8 cellular contexts compared by ENCODE assay signal in genomic region chr5:160418561-160419457, GRCh38. TPM values are rescaled to one million over a fixed set of nuclear protein-coding genes. Genes with fewer than 3 reads are reported as not detected.
DNase-seq lines count a peak whose midpoint lies in the region; ATAC-seq and TF ChIP-seq lines count a peak whose summit lies in the region.

SLU7 (minus strand) TSS chr5:160419081; CDS start chr5:160415294, 3,787 bp downstream.

- peaks cover 2% of the 10 kb centered on the region for H3K36me3 Mint-ChIP-seq in activated naive CD4-positive, alpha-beta T cell treated with anti-CD3 and anti-CD28 coated beads, Interleukin-2, amount 50 U/mL, for 24 hours

- intact Hi-C loops in testis (cut with DNase I; ENCODE audit: low total_unique reads) = no loop called here

- TF ChIP-seq POLR2A in testis (IDR thresholded peaks at IDR 0.05) = peak; percentile 35

- peaks cover 84% of the 10 kb centered on the region for H3K4me1 Mint-ChIP-seq in activated naive CD4-positive, alpha-beta T cell treated with anti-CD3 and anti-CD28 coated beads, Interleukin-2, amount 50 U/mL, for 24 hours

- H3K4me3 Mint-ChIP-seq in activated naive CD4-positive, alpha-beta T cell treated with anti-CD3 and anti-CD28 coated beads, Interleukin-2, amount 50 U/mL, for 24 hours = peak within 1 kb of the TSS; percentile 97

- TF ChIP-seq CTCF in GM06990 (IDR thresholded peaks at IDR 0.05; ENCODE audit: insufficient read depth, low read length, poor library complexity, severe bottlenecking) (no peak), omental fat pad (IDR thresholded peaks at IDR 0.05) (no peak), testis (IDR thresholded peaks at IDR 0.05) (no peak)

- WGBS in testis, 2 donors = 1% methylated on average over 48 of the region's 48 CpGs

- H3K27ac Mint-ChIP-seq in activated naive CD4-positive, alpha-beta T cell treated with anti-CD3 and anti-CD28 coated beads, Interleukin-2, amount 50 U/mL, for 24 hours = peak within 1 kb of the TSS; percentile 98

- H3K4me3 ChIP-seq in GM06990 (replicated peaks; ENCODE audit: low read depth, low read length) (peak within 1 kb of the TSS; percentile 100), testis (peak within 1 kb of the TSS; percentile 76 to 86)

- H3K9me3 Mint-ChIP-seq in activated naive CD4-positive, alpha-beta T cell treated with anti-CD3 and anti-CD28 coated beads, Interleukin-2, amount 50 U/mL, for 24 hours = no peaks in the 10 kb centered on the region

- peak; percentile 95 for DNase-seq in GM06990 (ENCODE audit: extremely low read depth, insufficient read length)
- peak; percentile 77 for DNase-seq in NCI-H1092 (lab: John Stamatoyannopoulos, UW)
- DNase-seq in glomerular endothelial cell (ENCODE audit: extremely low read depth, low read depth, low spot score) = no peak
- peak; percentile 83 for DNase-seq in omental fat pad (ENCODE audit: low spot score)
- DNase-seq in testis = peak; percentile 95

- ATAC-seq in HG02588 (IDR thresholded peaks at IDR 0.05; ENCODE audit: unreplicated experiment) = peak; percentile 65
- peak; percentile 81 for ATAC-seq in SK-N-SH treated with all-trans-retinoic acid at 6 μM for 48 hours
- ATAC-seq in omental fat pad (ENCODE audit: low FRiP score) = peak; percentile 88

- H3K27me3 Mint-ChIP-seq in activated naive CD4-positive, alpha-beta T cell treated with anti-CD3 and anti-CD28 coated beads, Interleukin-2, amount 50 U/mL, for 24 hours = no peaks in the 10 kb centered on the region

- H3K9me3 ChIP-seq in testis = no peaks in the 10 kb centered on the region

- H3K27ac ChIP-seq in testis = peak within 1 kb of the TSS; percentile 81 to 86

- H3K27me3 ChIP-seq in GM06990 (replicated peaks; ENCODE audit: control insufficient read depth, insufficient read depth, low read length) (no peaks in the 10 kb centered on the region), testis (no peaks in the 10 kb centered on the region)

- peaks cover 7% of the 10 kb centered on the region for H3K4me1 ChIP-seq in testis

- H3K36me3 ChIP-seq in GM06990 (ENCODE audit: control insufficient read depth, insufficient read depth, low read length) (no peaks in the 10 kb centered on the region), testis (ENCODE audit: low read depth, missing control alignments) (no peaks in the 10 kb centered on the region)

TF ChIP-seq in SK-N-SH treated with all-trans-retinoic acid at 6 μM for 48 hours, 23 proteins besides CTCF, POLR2A, EP300 and RAD21:
- TF ChIP-seq GLIS3 (CRISPR knock-in tag; IDR thresholded peaks at IDR 0.05) (no peak), CSDC2 (CRISPR knock-in tag; IDR thresholded peaks at IDR 0.05) (no peak), SNAI2 (CRISPR knock-in tag; IDR thresholded peaks at IDR 0.05) (no peak), POU6F1 (CRISPR knock-in tag; IDR thresholded peaks at IDR 0.05; ENCODE audit: borderline replicate concordance, low read depth) (no peak), CREB5 (CRISPR knock-in tag; IDR thresholded peaks at IDR 0.05; ENCODE audit: low read depth) (no peak), BACH2 (CRISPR knock-in tag; IDR thresholded peaks at IDR 0.05; ENCODE audit: borderline replicate concordance) (no peak), ISL1 (CRISPR knock-in tag; IDR thresholded peaks at IDR 0.05) (no peak), RARB (CRISPR knock-in tag; IDR thresholded peaks at IDR 0.05) (no peak), ARNTL (CRISPR knock-in tag; IDR thresholded peaks at IDR 0.05; ENCODE audit: borderline replicate concordance, low read depth) (no peak), TCF4 (CRISPR knock-in tag; IDR thresholded peaks at IDR 0.05; ENCODE audit: borderline replicate concordance) (no peak), ZNF70 (CRISPR knock-in tag; IDR thresholded peaks at IDR 0.05) (no peak), ZNF8 (CRISPR knock-in tag; IDR thresholded peaks at IDR 0.05) (no peak)
- TF ChIP-seq, protein P1, sequence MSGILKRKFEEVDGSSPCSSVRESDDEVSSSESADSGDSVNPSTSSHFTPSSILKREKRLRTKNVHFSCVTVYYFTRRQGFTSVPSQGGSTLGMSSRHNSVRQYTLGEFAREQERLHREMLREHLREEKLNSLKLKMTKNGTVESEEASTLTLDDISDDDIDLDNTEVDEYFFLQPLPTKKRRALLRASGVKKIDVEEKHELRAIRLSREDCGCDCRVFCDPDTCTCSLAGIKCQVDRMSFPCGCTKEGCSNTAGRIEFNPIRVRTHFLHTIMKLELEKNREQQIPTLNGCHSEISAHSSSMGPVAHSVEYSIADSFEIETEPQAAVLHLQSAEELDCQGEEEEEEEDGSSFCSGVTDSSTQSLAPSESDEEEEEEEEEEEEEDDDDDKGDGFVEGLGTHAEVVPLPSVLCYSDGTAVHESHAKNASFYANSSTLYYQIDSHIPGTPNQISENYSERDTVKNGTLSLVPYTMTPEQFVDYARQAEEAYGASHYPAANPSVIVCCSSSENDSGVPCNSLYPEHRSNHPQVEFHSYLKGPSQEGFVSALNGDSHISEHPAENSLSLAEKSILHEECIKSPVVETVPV (CRISPR knock-in tag; IDR thresholded peaks at IDR 0.05) = no peak
- TF ChIP-seq, protein P2, sequence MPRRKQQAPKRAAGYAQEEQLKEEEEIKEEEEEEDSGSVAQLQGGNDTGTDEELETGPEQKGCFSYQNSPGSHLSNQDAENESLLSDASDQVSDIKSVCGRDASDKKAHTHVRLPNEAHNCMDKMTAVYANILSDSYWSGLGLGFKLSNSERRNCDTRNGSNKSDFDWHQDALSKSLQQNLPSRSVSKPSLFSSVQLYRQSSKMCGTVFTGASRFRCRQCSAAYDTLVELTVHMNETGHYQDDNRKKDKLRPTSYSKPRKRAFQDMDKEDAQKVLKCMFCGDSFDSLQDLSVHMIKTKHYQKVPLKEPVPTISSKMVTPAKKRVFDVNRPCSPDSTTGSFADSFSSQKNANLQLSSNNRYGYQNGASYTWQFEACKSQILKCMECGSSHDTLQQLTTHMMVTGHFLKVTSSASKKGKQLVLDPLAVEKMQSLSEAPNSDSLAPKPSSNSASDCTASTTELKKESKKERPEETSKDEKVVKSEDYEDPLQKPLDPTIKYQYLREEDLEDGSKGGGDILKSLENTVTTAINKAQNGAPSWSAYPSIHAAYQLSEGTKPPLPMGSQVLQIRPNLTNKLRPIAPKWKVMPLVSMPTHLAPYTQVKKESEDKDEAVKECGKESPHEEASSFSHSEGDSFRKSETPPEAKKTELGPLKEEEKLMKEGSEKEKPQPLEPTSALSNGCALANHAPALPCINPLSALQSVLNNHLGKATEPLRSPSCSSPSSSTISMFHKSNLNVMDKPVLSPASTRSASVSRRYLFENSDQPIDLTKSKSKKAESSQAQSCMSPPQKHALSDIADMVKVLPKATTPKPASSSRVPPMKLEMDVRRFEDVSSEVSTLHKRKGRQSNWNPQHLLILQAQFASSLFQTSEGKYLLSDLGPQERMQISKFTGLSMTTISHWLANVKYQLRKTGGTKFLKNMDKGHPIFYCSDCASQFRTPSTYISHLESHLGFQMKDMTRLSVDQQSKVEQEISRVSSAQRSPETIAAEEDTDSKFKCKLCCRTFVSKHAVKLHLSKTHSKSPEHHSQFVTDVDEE (CRISPR knock-in tag; IDR thresholded peaks at IDR 0.05) = no peak

RNA-seq across cellular contexts. Expression of gene SLU7, which starts in this region (rescaled TPM):
- total RNA-seq in glomerular endothelial cell (22.9 and 44.1 TPM in 2 replicates), omental fat pad (10 to 100 TPM; 49.6 to 96.6 (median 64.9) TPM), testis (10 to 100 TPM; 92.4 to 100.0 TPM)
- 60.1 TPM for polyA plus RNA-seq in testis (ENCODE audit: insufficient read depth, low read depth, low replicate concordance)
